Comparison of ENCODE assay signal across 22 cellular contexts in genomic region chr15:27989838-27990237, GRCh38.
"Had no signal": no experiment of that assay in that cellular context is flagged by ENCODE, and none has a peak within 500 bp of the region (broad histone marks: within the 10 kb centered on the region; RNA-seq: fewer than 3 reads in every experiment).

No MANE protein-coding gene starts in this region.

- H3K4me2 ChIP-seq: hepatocyte, neural progenitor cell had no signal

- H3K36me3 Mint-ChIP-seq: activated naive CD4-positive, alpha-beta T cell treated with anti-CD3 and anti-CD28 coated beads, Interleukin-2, amount 50 U/mL, for 72 hours; neural progenitor cell had no signal

- H3K27ac ChIP-seq: colonic mucosa, gastrocnemius medialis, hepatocyte, neural progenitor cell, testis, transverse colon, uterus had no signal

- H3K27me3 Mint-ChIP-seq: central memory CD8-positive, alpha-beta T cell had no signal

- H2AFZ ChIP-seq: hepatocyte, neural progenitor cell had no signal

- ATAC-seq: activated CD8-positive, alpha-beta T cell treated with anti-CD3 and anti-CD28 coated beads for 36 hours; activated naive CD4-positive, alpha-beta T cell treated with anti-CD3 and anti-CD28 coated beads, Interleukin-2, amount 50 U/mL, for 72 hours; gastrocnemius medialis; stimulated activated naive CD8-positive, alpha-beta T cell treated with anti-CD3 and anti-CD28 coated beads, Interleukin-15, Interleukin-2, amounts not matched to agents 100 U/mL and 50 U/mL, for 24 hours; T-helper 17 cell had no signal

- H3K9me3 ChIP-seq: colonic mucosa, gastrocnemius medialis, testis, transverse colon, uterus had no signal

- H3K27me3 ChIP-seq: colonic mucosa, gastrocnemius medialis, hepatocyte, neural progenitor cell, testis, transverse colon, uterus had no signal

- H3K9ac ChIP-seq: neural progenitor cell had no signal

- H3K4me3 ChIP-seq: colonic mucosa, dorsolateral prefrontal cortex, gastrocnemius medialis, hepatocyte, neural progenitor cell, testis, transverse colon, uterus had no signal

- DNase-seq: activated CD4-positive, alpha-beta T cell treated with anti-CD3 and anti-CD28 coated beads, Interleukin-2, amount 50 U/mL, for 1 hour; activated CD4-positive, CD25-positive, alpha-beta regulatory T cell treated with anti-CD3 and anti-CD28 coated beads, Interleukin-2, amount 50 U/mL, for 72 hours; activated CD8-positive, alpha-beta T cell treated with anti-CD3 and anti-CD28 coated beads for 36 hours; activated naive CD4-positive, alpha-beta T cell; activated T-cell treated with anti-CD3 and anti-CD28 coated beads, Interleukin-2, amount 50 U/mL, for 48 hours; colonic mucosa; effector memory CD4-positive, alpha-beta T cell; gastrocnemius medialis; islet precursor cell; left cardiac atrium; mammary epithelial cell; stimulated activated CD4-positive, alpha-beta T cell treated with anti-CD3 and anti-CD28 coated beads, Interleukin-4, amount 100 ng/mL, for 1 hour; stimulated activated naive CD8-positive, alpha-beta T cell treated with anti-CD3 and anti-CD28 coated beads, Interleukin-15, Interleukin-2, amounts not matched to agents 100 U/mL and 50 U/mL, for 24 hours; T-helper 17 cell; testis; transverse colon; uterus had no signal

- H3K36me3 ChIP-seq: colonic mucosa, gastrocnemius medialis, neural progenitor cell, transverse colon, uterus had no signal

- H3K4me1 ChIP-seq: colonic mucosa, gastrocnemius medialis, neural progenitor cell, testis, transverse colon, uterus had no signal

- H3K4me3 Mint-ChIP-seq: activated CD8-positive, alpha-beta T cell treated with anti-CD3 and anti-CD28 coated beads for 36 hours; central memory CD8-positive, alpha-beta T cell; neural progenitor cell; T-helper 17 cell had no signal

- H3K27ac Mint-ChIP-seq: activated CD8-positive, alpha-beta T cell treated with anti-CD3 and anti-CD28 coated beads for 36 hours; activated naive CD4-positive, alpha-beta T cell treated with anti-CD3 and anti-CD28 coated beads, Interleukin-2, amount 50 U/mL, for 72 hours; T-helper 17 cell had no signal

- H3K4me1 Mint-ChIP-seq: central memory CD8-positive, alpha-beta T cell; T-helper 17 cell had no signal

- H3K79me2 ChIP-seq: hepatocyte had no signal

- H3K9me3 Mint-ChIP-seq: activated CD8-positive, alpha-beta T cell treated with anti-CD3 and anti-CD28 coated beads for 36 hours; neural progenitor cell had no signal
